In genomic region chr15:67186226-67186649, GRCh38 we compare ENCODE assay signal across 12 cellular contexts.
DNase-seq lines count a peak whose midpoint lies in the region; ATAC-seq and TF ChIP-seq lines count a peak whose summit lies in the region.
"Had no signal": no experiment of that assay in that cellular context is flagged by ENCODE, and none has a peak within 500 bp of the region (broad histone marks: within the 10 kb centered on the region; RNA-seq: fewer than 3 reads in every experiment).

No MANE protein-coding gene starts in this region.

- peaks cover 85% of the 10 kb centered on the region for H3K36me3 Mint-ChIP-seq in CD4-positive, alpha-beta T cell (ENCODE audit: low read depth)

- H3K9me3 Mint-ChIP-seq in CD4-positive, alpha-beta T cell: no peaks in the 10 kb centered on the region

- H3K4me1 ChIP-seq in Peyer's patch: peaks cover 0 to 24% (median 0%) of the 10 kb centered on the region in 4 donors

- peak overlapping the region; percentile 17 for H3K27ac Mint-ChIP-seq in CD4-positive, alpha-beta T cell

- H3K4me1 Mint-ChIP-seq in CD4-positive, alpha-beta T cell (ENCODE audit: low read depth): no peaks in the 10 kb centered on the region

- intact Hi-C loops in CD4-positive, alpha-beta T cell (cut with DNase I, micrococcal nuclease): no loop called here
- intact Hi-C loops in Right ventricle myocardium inferior (cut with DNase I) (no loop called here), posterior vena cava (cut with DNase I) (loop anchor here in 1 of 2 donors (5.0 kb wide), 1 partner anchor 119 kb away; the partner anchor contains the start of gene SMAD3)

- H3K4me3 ChIP-seq in Peyer's patch: no peak overlapping the region
- H3K4me3 ChIP-seq: dorsolateral prefrontal cortex, MG63 had no signal

- H3K27me3 Mint-ChIP-seq in CD4-positive, alpha-beta T cell: no peaks in the 10 kb centered on the region

- H3K36me3 ChIP-seq in Peyer's patch: peaks cover 0 to 75% (median 0%) of the 10 kb centered on the region in 3 donors

- no peak for TF ChIP-seq CTCF in CD4-positive, alpha-beta T cell (IDR thresholded peaks at IDR 0.05)
- TF ChIP-seq CTCF in Peyer's patch (IDR thresholded peaks at IDR 0.05): no peak

- H3K27me3 ChIP-seq in CD4-positive, alpha-beta T cell (ENCODE audit: control insufficient read depth, insufficient read depth, low read length): no peaks in the 10 kb centered on the region
- no peaks in the 10 kb centered on the region for H3K27me3 ChIP-seq in Peyer's patch
- H3K27me3 ChIP-seq: dorsolateral prefrontal cortex, MG63 had no signal

- peak overlapping the region; percentile 10 for H3K27ac ChIP-seq in CD4-positive, alpha-beta T cell (ENCODE audit: low read depth, low read length)
- H3K27ac ChIP-seq in Peyer's patch: peak overlapping the region; percentile 12 to 44 (median 32)

- POLR2A ChIA-PET in CD4-positive, alpha-beta T cell (lab: Charles Lee): no interaction called here

- no peak for DNase-seq in CD4-positive, alpha-beta T cell
- DNase-seq in Peyer's patch (no peak), Right ventricle myocardium inferior (ENCODE audit: missing footprints) (peak; percentile 83), posterior vena cava (ENCODE audit: low spot score) (peak; percentile 91), NCI-H2029 (lab: John Stamatoyannopoulos, UW) (no peak), HT-29 (ENCODE audit: low spot score) (no peak)
- DNase-seq: DMS53, dorsolateral prefrontal cortex, kidney, MG63 had no signal

- CTCF ChIA-PET in CD4-positive, alpha-beta T cell (lab: Charles Lee): no interaction called here

- no peaks in the 10 kb centered on the region for H3K9me3 ChIP-seq in CD4-positive, alpha-beta T cell (ENCODE audit: control insufficient read depth, low read length)
- no peaks in the 10 kb centered on the region for H3K9me3 ChIP-seq in Peyer's patch
- H3K9me3 ChIP-seq: MG63 had no signal

- ATAC-seq in CD4-positive, alpha-beta T cell (ENCODE audit: poor library complexity): no peak
- ATAC-seq in Right ventricle myocardium inferior (peak; percentile 62), GM18502 (IDR thresholded peaks at IDR 0.05; ENCODE audit: poor library complexity, unreplicated experiment) (no peak), GM18868 (IDR thresholded peaks at IDR 0.05; ENCODE audit: unreplicated experiment) (no peak)

- TF ChIP-seq POLR2A in Peyer's patch (IDR thresholded peaks at IDR 0.05): no peak

- no peak overlapping the region for H3K4me3 Mint-ChIP-seq in CD4-positive, alpha-beta T cell

Comparison
In these comparisons a context has a peak if more than half of its experiments do, and no peak if none do; other contexts are left out.
1. DNase-seq: peak in Right ventricle myocardium inferior (single experiment) and posterior vena cava (single experiment); none in CD4-positive, alpha-beta T cell (0 of 10), Peyer's patch (0 of 3), NCI-H2029 (single experiment) and HT-29 (single experiment).